10 cellular contexts compared by ENCODE assay signal in genomic region chr2:185628985-185629384, GRCh38.
DNase-seq lines count a peak whose midpoint lies in the region; TF ChIP-seq lines count a peak whose summit lies in the region.
"Had no signal": no experiment of that assay in that cellular context is flagged by ENCODE, and none has a peak within 500 bp of the region (broad histone marks: within the 10 kb centered on the region; RNA-seq: fewer than 3 reads in every experiment).

No MANE protein-coding gene starts in this region.

- peak; percentile 21; the same call in 1 of the 2 replicates for TF ChIP-seq RAD21 in Ishikawa (IDR thresholded peaks at IDR 0.05; ENCODE audit: low read depth)

- H3K4me3 ChIP-seq in colonic mucosa: no peak overlapping the region

- peak; percentile 13 for DNase-seq in stimulated activated CD4-positive, alpha-beta T cell treated with anti-CD3 and anti-CD28 coated beads, Interleukin-15, amount 100 ng/mL, for 24 hours
- no peak for DNase-seq in stimulated activated CD4-positive, alpha-beta T cell treated with anti-CD3 and anti-CD28 coated beads, Interleukin-12 subunit alpha, Interleukin-12 subunit beta, amount 100 ng/mL, for 4 hours
- DNase-seq in colonic mucosa (peak; percentile 32), NCI-H510A treated with DMSO at 0.1 percent for 48 hours (lab: John Stamatoyannopoulos, UW) (no peak), NCI-H524 treated with DMSO at 0.1 percent for 48 hours (lab: John Stamatoyannopoulos, UW) (no peak), activated gamma-delta T cell (lab: John Stamatoyannopoulos, UW) (no peak), NCI-H2171 (lab: John Stamatoyannopoulos, UW) (no peak)
- DNase-seq: CD4-positive, alpha-beta memory T cell; T-helper 1 cell had no signal

- no peaks in the 10 kb centered on the region for H3K27me3 ChIP-seq in colonic mucosa

- TF ChIP-seq CTCF in colonic mucosa (IDR thresholded peaks at IDR 0.05): peak; percentile 15

- no peaks in the 10 kb centered on the region for H3K36me3 ChIP-seq in colonic mucosa

- H3K27ac ChIP-seq in colonic mucosa: no peak overlapping the region

- H3K4me1 ChIP-seq in colonic mucosa: no peaks in the 10 kb centered on the region

- intact Hi-C loops in colonic mucosa (cut with DNase I): no loop called here

- no peak overlapping the region for H3K9ac ChIP-seq in colonic mucosa (ENCODE audit: low read depth in 2 of 2, low read length in 2 of 2)

- no peaks in the 10 kb centered on the region for H3K9me3 ChIP-seq in colonic mucosa

- no peak for TF ChIP-seq EP300 in Ishikawa (IDR thresholded peaks at IDR 0.05; ENCODE audit: borderline replicate concordance)

TF ChIP-seq in Ishikawa, 13 proteins besides CTCF, POLR2A, EP300 and RAD21:
- no peak for TF ChIP-seq TEAD4 (IDR thresholded peaks at IDR 0.05)
- no peak for TF ChIP-seq REST (IDR thresholded peaks at IDR 0.05; ENCODE audit: low read depth)
- no peak for TF ChIP-seq MAX (IDR thresholded peaks at IDR 0.05)
- no peak for TF ChIP-seq TCF12 (IDR thresholded peaks at IDR 0.05; ENCODE audit: low read depth)
- TF ChIP-seq ZBTB7A (IDR thresholded peaks at IDR 0.05; ENCODE audit: low read depth): no peak

Comparison
In these comparisons a context has a peak if more than half of its experiments do, and no peak if none do; other contexts are left out.
1. DNase-seq: peak in stimulated activated CD4-positive, alpha-beta T cell treated with anti-CD3 and anti-CD28 coated beads, Interleukin-15, amount 100 ng/mL, for 24 hours (single experiment) and colonic mucosa (single experiment); none in stimulated activated CD4-positive, alpha-beta T cell treated with anti-CD3 and anti-CD28 coated beads, Interleukin-12 subunit alpha, Interleukin-12 subunit beta, amount 100 ng/mL, for 4 hours (single experiment), NCI-H510A treated with DMSO at 0.1 percent for 48 hours (single experiment), NCI-H524 treated with DMSO at 0.1 percent for 48 hours (single experiment), activated gamma-delta T cell (single experiment) and NCI-H2171 (single experiment).